Comparison of ENCODE assay signal across 1 cellular context in the genomic region with DNA sequence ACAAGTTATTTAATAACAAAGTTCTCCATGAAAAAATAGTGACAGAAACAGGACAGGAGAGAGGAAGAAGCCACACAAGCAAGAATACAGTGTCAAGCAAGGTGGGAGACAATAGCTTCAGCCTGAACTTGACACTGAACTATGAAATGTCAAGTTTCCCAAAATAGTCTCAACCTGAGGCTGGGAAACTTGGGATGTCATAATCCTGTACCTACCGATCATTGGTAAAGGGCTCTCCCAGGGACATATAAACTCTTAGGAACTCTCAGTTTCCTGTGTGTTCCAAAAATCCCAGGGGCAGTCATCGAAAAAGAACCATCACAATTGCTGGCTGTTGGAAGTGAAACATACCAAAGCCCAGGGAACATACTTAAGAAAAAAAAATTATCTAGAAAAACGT.
TF ChIP-seq lines count a peak whose summit lies in the region.

No MANE protein-coding gene starts in this region.

TF ChIP-seq in IMR-90, 13 proteins besides CTCF, POLR2A, EP300 and RAD21:
- no peak for TF ChIP-seq BHLHE40 (IDR thresholded peaks at IDR 0.05; ENCODE audit: low read depth, low read length)
- TF ChIP-seq RCOR1 (IDR thresholded peaks at IDR 0.05; ENCODE audit: insufficient replicate concordance, low read length) = no peak
